ENCODE assay signal across 30 cellular contexts in genomic region chr10:43986396-43986795, GRCh38.
"Had no signal": no experiment of that assay in that cellular context is flagged by ENCODE, and none has a peak within 500 bp of the region (broad histone marks: within the 10 kb centered on the region; RNA-seq: fewer than 3 reads in every experiment).

No MANE protein-coding gene starts in this region.

- ATAC-seq: naive thymus-derived CD8-positive, alpha-beta T cell; natural killer cell treated with Interleukin-12 subunit alpha and Interleukin-12 subunit beta and Interleukin-15 and Interleukin-18, amount 100 ng/mL, for 72 hours; pancreas; psoas muscle; right lobe of liver; stimulated activated effector memory CD8-positive, alpha-beta T cell treated with anti-CD3 and anti-CD28 coated beads, Interleukin-12 subunit alpha, Interleukin-12 subunit beta, amount 100 ng/mL, for 72 hours; stimulated activated naive CD8-positive, alpha-beta T cell treated with anti-CD3 and anti-CD28 coated beads, Interleukin-15, amount 100 ng/mL, for 72 hours; stimulated activated naive CD8-positive, alpha-beta T cell treated with anti-CD3 and anti-CD28 coated beads, Interleukin-15, Interleukin-2, amounts not matched to agents 100 U/mL and 50 U/mL, for 24 hours; upper lobe of right lung had no signal

- H3K4me1 Mint-ChIP-seq: naive B cell; naive thymus-derived CD8-positive, alpha-beta T cell; stimulated activated effector memory CD8-positive, alpha-beta T cell treated with anti-CD3 and anti-CD28 coated beads, Interleukin-12 subunit alpha, Interleukin-12 subunit beta, amount 100 ng/mL, for 72 hours; stimulated activated naive CD8-positive, alpha-beta T cell treated with anti-CD3 and anti-CD28 coated beads, Interleukin-15, amount 100 ng/mL, for 72 hours had no signal

- H3K9me3 Mint-ChIP-seq: stimulated activated effector memory CD8-positive, alpha-beta T cell treated with anti-CD3 and anti-CD28 coated beads, Interleukin-12 subunit alpha, Interleukin-12 subunit beta, amount 100 ng/mL, for 72 hours had no signal

- DNase-seq: naive B cell; naive thymus-derived CD8-positive, alpha-beta T cell; nephron progenitor cell; nucleus accumbens; pancreas; psoas muscle; right cardiac atrium; right lobe of liver; sigmoid colon; small intestine; stimulated activated CD4-positive, alpha-beta T cell treated with anti-CD3 and anti-CD28 coated beads, Interleukin-15, amount 100 ng/mL, for 24 hours; stimulated activated CD4-positive, alpha-beta T cell treated with anti-CD3 and anti-CD28 coated beads, Interleukin-2, amount 100 ng/mL, for 24 hours; stimulated activated CD4-positive, alpha-beta T cell treated with anti-CD3 and anti-CD28 coated beads, Interleukin-2, amount 100 ng/mL, for 48 hours; stimulated activated CD4-positive, alpha-beta T cell treated with anti-CD3 and anti-CD28 coated beads, Interleukin-4, amount 100 ng/mL, for 24 hours; stimulated activated naive CD4-positive, alpha-beta T cell; stimulated activated naive CD8-positive, alpha-beta T cell treated with anti-CD3 and anti-CD28 coated beads, Interleukin-15, amount 100 ng/mL, for 72 hours; stimulated activated naive CD8-positive, alpha-beta T cell treated with anti-CD3 and anti-CD28 coated beads, Interleukin-15, Interleukin-2, amounts not matched to agents 100 U/mL and 50 U/mL, for 24 hours; substantia nigra; testis; tibial artery; transverse colon; upper lobe of right lung; uterus had no signal

- H3K36me3 Mint-ChIP-seq: naive B cell; natural killer cell treated with Interleukin-12 subunit alpha and Interleukin-12 subunit beta and Interleukin-15 and Interleukin-18, amount 100 ng/mL, for 72 hours; stimulated activated effector memory CD8-positive, alpha-beta T cell treated with anti-CD3 and anti-CD28 coated beads, Interleukin-12 subunit alpha, Interleukin-12 subunit beta, amount 100 ng/mL, for 72 hours; type B pancreatic cell had no signal

- H3K27ac Mint-ChIP-seq: naive B cell; naive thymus-derived CD8-positive, alpha-beta T cell; natural killer cell treated with Interleukin-12 subunit alpha and Interleukin-12 subunit beta and Interleukin-15 and Interleukin-18, amount 100 ng/mL, for 72 hours; stimulated activated effector memory CD8-positive, alpha-beta T cell treated with anti-CD3 and anti-CD28 coated beads, Interleukin-12 subunit alpha, Interleukin-12 subunit beta, amount 100 ng/mL, for 72 hours; stimulated activated naive CD8-positive, alpha-beta T cell treated with anti-CD3 and anti-CD28 coated beads, Interleukin-15, amount 100 ng/mL, for 72 hours; type B pancreatic cell had no signal

- H3K27ac ChIP-seq: neutrophil, pancreas, psoas muscle, right lobe of liver, sigmoid colon, suprapubic skin, testis, tibial artery, transverse colon, upper lobe of right lung, uterus had no signal

- H3K9me3 ChIP-seq: neutrophil, pancreas, right lobe of liver, sigmoid colon, suprapubic skin, testis, tibial artery, transverse colon, upper lobe of right lung, uterus had no signal

- H3K36me3 ChIP-seq: neutrophil, pancreas, right lobe of liver, sigmoid colon, suprapubic skin, tibial artery, transverse colon, upper lobe of right lung, uterus had no signal

- H3K27me3 Mint-ChIP-seq: progenitor cell of endocrine pancreas had no signal

- H3K4me3 ChIP-seq: pancreas, psoas muscle, right lobe of liver, sigmoid colon, suprapubic skin, testis, tibial artery, transverse colon, upper lobe of right lung, uterus had no signal

- H3K27me3 ChIP-seq: neutrophil, pancreas, right lobe of liver, sigmoid colon, suprapubic skin, testis, tibial artery, transverse colon, upper lobe of right lung, uterus had no signal

- H3K4me3 Mint-ChIP-seq: naive B cell; naive thymus-derived CD8-positive, alpha-beta T cell; natural killer cell treated with Interleukin-12 subunit alpha and Interleukin-12 subunit beta and Interleukin-15 and Interleukin-18, amount 100 ng/mL, for 72 hours; nephron progenitor cell; neural crest cell; stimulated activated effector memory CD8-positive, alpha-beta T cell treated with anti-CD3 and anti-CD28 coated beads, Interleukin-12 subunit alpha, Interleukin-12 subunit beta, amount 100 ng/mL, for 72 hours; stimulated activated naive CD8-positive, alpha-beta T cell treated with anti-CD3 and anti-CD28 coated beads, Interleukin-15, amount 100 ng/mL, for 72 hours; type B pancreatic cell had no signal

- H3K4me1 ChIP-seq: pancreas, psoas muscle, right lobe of liver, sigmoid colon, suprapubic skin, testis, tibial artery, transverse colon, upper lobe of right lung, uterus had no signal
